In genomic region chr22:19641254-19641982, GRCh38 we compare ENCODE assay signal across 10 cellular contexts.
DNase-seq lines count a peak whose midpoint lies in the region; ATAC-seq and TF ChIP-seq lines count a peak whose summit lies in the region.
"Had no signal": no experiment of that assay in that cellular context is flagged by ENCODE, and none has a peak within 500 bp of the region (broad histone marks: within the 10 kb centered on the region; RNA-seq: fewer than 3 reads in every experiment).

No MANE protein-coding gene starts in this region.

- no peak overlapping the region for H3K27ac ChIP-seq in 22Rv1
- no peak overlapping the region for H3K27ac ChIP-seq in HEK293 (ENCODE audit: extremely low read depth, low read depth, low read length)
- H3K27ac ChIP-seq: SK-N-MC, thoracic aorta had no signal

- peak; percentile 80 for TF ChIP-seq CTCF in 22Rv1 (IDR thresholded peaks at IDR 0.05)
- no peak for TF ChIP-seq CTCF in HEK293 (tag by site-specific recombination; IDR thresholded peaks at IDR 0.05)
- peak; percentile 22 for TF ChIP-seq CTCF in MCF 10A (IDR thresholded peaks at IDR 0.05; ENCODE audit: unreplicated experiment)

- no TSS peak for BruUV-seq in MCF 10A (replicated peaks; lab: Mats Ljungman, UMichigan)

- no peaks in the 10 kb centered on the region for H3K4me1 Mint-ChIP-seq in MCF 10A (ENCODE audit: insufficient read depth, unreplicated experiment)

- H3K27ac Mint-ChIP-seq in MCF 10A (ENCODE audit: low read depth, unreplicated experiment): no peak overlapping the region

- no peaks in the 10 kb centered on the region for H3K9me3 ChIP-seq in HEK293 (ENCODE audit: control insufficient read depth, insufficient read depth, low read depth, low read length)
- H3K9me3 ChIP-seq: thoracic aorta had no signal

- H3K36me3 Mint-ChIP-seq in MCF 10A (ENCODE audit: insufficient read depth, unreplicated experiment): no peaks in the 10 kb centered on the region

- H3K4me3 ChIP-seq in HEK293 (ENCODE audit: low read depth, low read length): peak overlapping the region; percentile 9; the same call in 1 of the 2 replicates
- H3K4me3 ChIP-seq: SK-N-MC, thoracic aorta had no signal

- H3K4me1 ChIP-seq in HEK293 (ENCODE audit: control insufficient read depth, insufficient read depth, low read length): no peaks in the 10 kb centered on the region

- ATAC-seq in stimulated activated naive CD8-positive, alpha-beta T cell treated with anti-CD3 and anti-CD28 coated beads, Interleukin-15, Interleukin-2, amounts not matched to agents 100 U/mL and 50 U/mL, for 24 hours: no peak

- H3K4me3 Mint-ChIP-seq in MCF 10A (ENCODE audit: unreplicated experiment): no peak overlapping the region

- CTCF ChIA-PET in HEK293 (lab: Yijun Ruan, JAX) (interaction anchor here (0.5 to 1.0 kb wide), 5 partner anchors 10 to 332 kb away, joined by 3 to 5 read pairs (median 3); no protein-coding TSS in a partner anchor), MCF 10A (lab: Yijun Ruan, JAX) (interaction anchor here (0.6 kb wide), 2 partner anchors 37 to 513 kb away, joined by 3 to 4 read pairs; no protein-coding TSS in a partner anchor)

- intact Hi-C loops in MCF 10A (cut with micrococcal nuclease): no loop called here

- no peaks in the 10 kb centered on the region for H3K36me3 ChIP-seq in HEK293 (ENCODE audit: control insufficient read depth in 2 of 2, insufficient read depth in 1 of 2, low read length in 2 of 2)
- H3K36me3 ChIP-seq: thoracic aorta had no signal

- no peaks in the 10 kb centered on the region for H3K27me3 Mint-ChIP-seq in MCF 10A (ENCODE audit: insufficient read depth, unreplicated experiment)

- no peaks in the 10 kb centered on the region for H3K9me3 Mint-ChIP-seq in MCF 10A (ENCODE audit: unreplicated experiment)

- DNase-seq in MCF 10A (ENCODE audit: unreplicated experiment) (no peak), kidney tubule cell (ENCODE audit: low spot score) (peak; percentile 45), SIG-M5 (lab: John Stamatoyannopoulos, UW) (no peak), NCI-H1417 treated with DMSO at 0.1 percent for 48 hours (lab: John Stamatoyannopoulos, UW) (no peak), HK-2 (ENCODE audit: unreplicated experiment) (no peak)
- DNase-seq in stimulated activated naive CD8-positive, alpha-beta T cell treated with anti-CD3 and anti-CD28 coated beads, Interleukin-15, Interleukin-2, amounts not matched to agents 100 U/mL and 50 U/mL, for 24 hours: no peak

- POLR2A ChIA-PET in HEK293 (lab: Yijun Ruan, JAX) (no interaction called here), MCF 10A (lab: Yijun Ruan, JAX) (no interaction called here)

TF ChIP-seq in HEK293, 187 proteins besides CTCF, POLR2A, EP300 and RAD21:
- no peak for TF ChIP-seq ZBTB26 (tag by site-specific recombination; optimal IDR thresholded peaks at IDR 0.05)
